Comparison of ENCODE assay signal across 10 cellular contexts in genomic region chr2:40489678-40489960, GRCh38. TPM values are rescaled to one million over a fixed set of nuclear protein-coding genes. Genes with fewer than 3 reads are reported as not detected.
DNase-seq lines count a peak whose midpoint lies in the region; ATAC-seq, FAIRE-seq and TF ChIP-seq lines count a peak whose summit lies in the region.
"Had no signal": no experiment of that assay in that cellular context is flagged by ENCODE, and none has a peak within 500 bp of the region (broad histone marks: within the 10 kb centered on the region; RNA-seq: fewer than 3 reads in every experiment).

No MANE protein-coding gene starts in this region.

- no peak overlapping the region for H3K9ac ChIP-seq in smooth muscle cell (ENCODE audit: low read depth)

- no peak for TF ChIP-seq CTCF in smooth muscle cell (IDR thresholded peaks at IDR 0.05; ENCODE audit: borderline replicate concordance, insufficient read depth, poor library complexity, severe bottlenecking)

- H3K36me3 ChIP-seq in smooth muscle cell (ENCODE audit: low read depth), result no peaks in the 10 kb centered on the region

- H3K9me3 ChIP-seq in T-helper 17 cell (ENCODE audit: control insufficient read depth, low read length, poor library complexity, severe bottlenecking) (no peaks in the 10 kb centered on the region), smooth muscle cell (replicated peaks; ENCODE audit: low read depth) (no peaks in the 10 kb centered on the region)

- no peaks in the 10 kb centered on the region for H4K20me1 ChIP-seq in smooth muscle cell (ENCODE audit: low read depth)

- peak overlapping the region; percentile 36 for H3K4me2 ChIP-seq in smooth muscle cell

- no peak for ATAC-seq in T-helper 17 cell
- no peak for ATAC-seq in left lobe of liver
- no peak for ATAC-seq in GM21528 (IDR thresholded peaks at IDR 0.05; ENCODE audit: low FRiP score, unreplicated experiment)

- H3K9me3 Mint-ChIP-seq in immature natural killer cell, result peaks cover 0 to 6% (median 3%) of the 10 kb centered on the region in 6 donors

- H3K27me3 Mint-ChIP-seq in T-helper 17 cell (no peaks in the 10 kb centered on the region), immature natural killer cell (ENCODE audit: low read depth in 3 of 3) (peaks cover 0 to 2% (median 2%) of the 10 kb centered on the region in 3 donors)

- no peak for TF ChIP-seq POLR2A in GM12892 (IDR thresholded peaks at IDR 0.05; ENCODE audit: low read depth, low read length)

- H3K4me3 Mint-ChIP-seq in T-helper 17 cell (peak overlapping the region; percentile 70), immature natural killer cell (peak overlapping the region; percentile 59 to 78 (median 69))

- no peaks in the 10 kb centered on the region for H3K79me2 ChIP-seq in smooth muscle cell (ENCODE audit: low read depth)

- CTCF ChIA-PET in HEK293T (lab: Yijun Ruan, JAX), result no interaction called here

- WGBS in smooth muscle cell (ENCODE audit: low lambda C conversion rate), result 45% methylated on average over 1 of the region's 1 CpG

- peak; percentile 50 for FAIRE-seq in GM12892 (lab: Jason Lieb, UNC)

- peak overlapping the region; percentile 44 for H2AFZ ChIP-seq in smooth muscle cell (ENCODE audit: low read depth)

- no peak for DNase-seq in GM12892 (ENCODE audit: insufficient read length)
- DNase-seq in T-helper 17 cell, result no peak
- no peak for DNase-seq in immature natural killer cell
- no peak for DNase-seq in smooth muscle cell (lab: John Stamatoyannopoulos, UW; ENCODE audit: unreplicated experiment)
- DNase-seq in HEK293T (ENCODE audit: extremely low spot score), result no peak
- no peak for DNase-seq in left lobe of liver (ENCODE audit: low spot score)
- DNase-seq: NCI-H1436 treated with DMSO at 0.1 percent for 48 hours, occipital lobe, SHP77 had no signal

- H3K27me3 ChIP-seq in smooth muscle cell (ENCODE audit: low read depth), result no peaks in the 10 kb centered on the region

- H3K4me3 ChIP-seq in smooth muscle cell, result peak overlapping the region; percentile 0

- no peak overlapping the region for H3K27ac ChIP-seq in smooth muscle cell (ENCODE audit: low read depth)

- H3K4me1 ChIP-seq in smooth muscle cell (ENCODE audit: low read depth), result peaks cover 6% of the 10 kb centered on the region

- no peaks in the 10 kb centered on the region for H3K36me3 Mint-ChIP-seq in T-helper 17 cell (ENCODE audit: low read depth)
- H3K36me3 Mint-ChIP-seq in immature natural killer cell, result peaks cover 0 to 2% (median 0%) of the 10 kb centered on the region in 3 donors

- no peaks in the 10 kb centered on the region for H3F3A ChIP-seq in smooth muscle cell (ENCODE audit: low read depth)

- H3K4me1 Mint-ChIP-seq in T-helper 17 cell (peaks cover 10% of the 10 kb centered on the region), immature natural killer cell (peaks cover 9 to 21% of the 10 kb centered on the region in 2 donors)

- POLR2A ChIA-PET in HEK293T (lab: Yijun Ruan, JAX), result no interaction called here

- H3K27ac Mint-ChIP-seq in T-helper 17 cell (peak overlapping the region; percentile 68), immature natural killer cell (peak overlapping the region in 3 of 6 donors; percentile 50 to 66 (median 64))

TF ChIP-seq in HEK293T, 16 proteins besides CTCF, POLR2A, EP300 and RAD21:
- TF ChIP-seq FOXA1 (IDR thresholded peaks at IDR 0.05) (no peak), ZNF384 (IDR thresholded peaks at IDR 0.05) (no peak), FOXM1 (IDR thresholded peaks at IDR 0.05; ENCODE audit: borderline replicate concordance) (no peak), CTBP1 (IDR thresholded peaks at IDR 0.05; ENCODE audit: borderline replicate concordance) (no peak), HDGF (IDR thresholded peaks at IDR 0.05; ENCODE audit: borderline replicate concordance) (no peak), PKNOX1 (IDR thresholded peaks at IDR 0.05) (no peak), ELF4 (IDR thresholded peaks at IDR 0.05) (no peak), ARNT (IDR thresholded peaks at IDR 0.05) (no peak)

RNA-seq across cellular contexts. Expression of gene SLC8A1, which starts 37.7 kb away (rescaled TPM):
- polyA plus RNA-seq in GM12892 (2012; ENCODE audit: missing spikeins), result 0.25 TPM
- total RNA-seq in T-helper 17 cell, result 1 to 10 TPM in 1 of 2 donors, under 1 TPM in 1; 0.26 to 1.4 TPM
- polyA plus RNA-seq in immature natural killer cell, result under 1 TPM; 0.01 to 0.34 (median 0.11) TPM
- total RNA-seq in smooth muscle cell, result 5.3 and 6.3 TPM in 2 replicates
- 1.1 and 1.3 TPM in 2 replicates for polyA plus RNA-seq in smooth muscle cell
- total RNA-seq in left lobe of liver, result 6.0 TPM
